2 cellular contexts compared by ENCODE assay signal in genomic region chr6:53320964-53321363, GRCh38.
TF ChIP-seq lines count a peak whose summit lies in the region.

No MANE protein-coding gene starts in this region.

TF ChIP-seq in K562, 482 proteins besides CTCF, POLR2A, EP300 and RAD21:
- TF ChIP-seq CEBPB (tag; IDR thresholded peaks at IDR 0.05) (peak; percentile 71), TGIF2 (CRISPR knock-in tag; IDR thresholded peaks at IDR 0.05) (no peak), HDAC1 (IDR thresholded peaks at IDR 0.05) (no peak), CBX3 (IDR thresholded peaks at IDR 0.05; ENCODE audit: borderline replicate concordance in 1 of 2, low read length in 2 of 2) (0 out of 3 replicates have a peak, but pooled peaks of 1 of the 2 experiments have one; percentile 17), ZNF57 (CRISPR knock-in tag; IDR thresholded peaks at IDR 0.05) (no peak), STAT6 (CRISPR knock-in tag; IDR thresholded peaks at IDR 0.05) (no peak), CCAR2 (IDR thresholded peaks at IDR 0.05; ENCODE audit: low read depth, low read length) (no peak), USF2 (CRISPR knock-in tag; IDR thresholded peaks at IDR 0.05) (no peak), ID3 (CRISPR knock-in tag; IDR thresholded peaks at IDR 0.05) (no peak), ID3 (tag; IDR thresholded peaks at IDR 0.05) (no peak), PTTG1 (tag; IDR thresholded peaks at IDR 0.05; ENCODE audit: low read depth) (no peak), TRIM24 (IDR thresholded peaks at IDR 0.05) (peak in 1 of 2 experiments; percentile 62; a peak in 2 of 4 replicates), ARID4B (CRISPR knock-in tag; IDR thresholded peaks at IDR 0.05) (no peak), CEBPG (CRISPR knock-in tag; IDR thresholded peaks at IDR 0.05) (peak; percentile 46; the same call in 1 of the 2 replicates), CEBPG (tag; conservative IDR thresholded peaks at IDR 0.05 in 1 of 2, IDR thresholded peaks at IDR 0.05 in 1 of 2) (no peak), ZNF561 (CRISPR knock-in tag; conservative IDR thresholded peaks at IDR 0.05) (no peak), ZNF668 (CRISPR knock-in tag; IDR thresholded peaks at IDR 0.05) (no peak)

TF ChIP-seq in HepG2, 621 proteins besides CTCF, POLR2A, EP300 and RAD21:
- TF ChIP-seq ZNF317 (CRISPR knock-in tag; IDR thresholded peaks at IDR 0.05): peak; percentile 96
- TF ChIP-seq CEBPB (IDR thresholded peaks at IDR 0.05; ENCODE audit: borderline replicate concordance, low read depth, low read length): peak; percentile 76; the same call in 1 of the 2 replicates
- TF ChIP-seq TAF1 (CRISPR knock-in tag; IDR thresholded peaks at IDR 0.05): no peak
- TF ChIP-seq ZNF652 (CRISPR knock-in tag; IDR thresholded peaks at IDR 0.05; ENCODE audit: borderline replicate concordance, low read depth): peak; percentile 82
- no peak for TF ChIP-seq ZNF749 (CRISPR knock-in tag; IDR thresholded peaks at IDR 0.05; ENCODE audit: borderline replicate concordance)
- no peak for TF ChIP-seq THRA (CRISPR knock-in tag; IDR thresholded peaks at IDR 0.05; ENCODE audit: borderline replicate concordance)
- TF ChIP-seq YY1 (IDR thresholded peaks at IDR 0.05; ENCODE audit: insufficient read depth, insufficient replicate concordance, low read depth, low read length): no peak
- no peak for TF ChIP-seq ZNF788 (CRISPR knock-in tag; IDR thresholded peaks at IDR 0.05; ENCODE audit: borderline replicate concordance)
- peak; percentile 42; the same call in 1 of the 2 replicates for TF ChIP-seq NR2F6 (IDR thresholded peaks at IDR 0.05)
- TF ChIP-seq NR2F6 (CRISPR knock-in tag; IDR thresholded peaks at IDR 0.05): no peak
- no peak for TF ChIP-seq ZNF639 (CRISPR knock-in tag; conservative IDR thresholded peaks at IDR 0.05)
- no peak for TF ChIP-seq KDM5A (IDR thresholded peaks at IDR 0.05; ENCODE audit: borderline replicate concordance, low read length)
- TF ChIP-seq REPIN1 (CRISPR knock-in tag; IDR thresholded peaks at IDR 0.05; ENCODE audit: borderline replicate concordance, low read depth): 0 out of 2 replicates have a peak, but pooled peaks have one; percentile 45
- no peak for TF ChIP-seq BCL3 (CRISPR knock-in tag; IDR thresholded peaks at IDR 0.05)
- TF ChIP-seq TEAD3 (CRISPR knock-in tag; optimal IDR thresholded peaks at IDR 0.05; ENCODE audit: borderline replicate concordance): peak; percentile 34
- TF ChIP-seq SNAPC4 (CRISPR knock-in tag; IDR thresholded peaks at IDR 0.05): no peak
- no peak for TF ChIP-seq ONECUT2 (CRISPR knock-in tag; IDR thresholded peaks at IDR 0.05)
- peak; percentile 76 for TF ChIP-seq CEBPG (CRISPR knock-in tag; IDR thresholded peaks at IDR 0.05)
- no peak for TF ChIP-seq JUND (CRISPR knock-in tag; IDR thresholded peaks at IDR 0.05)
- no peak for TF ChIP-seq RARA (CRISPR knock-in tag; IDR thresholded peaks at IDR 0.05)
- TF ChIP-seq RFX5 (IDR thresholded peaks at IDR 0.05; ENCODE audit: low read depth, low read length): no peak
- 0 out of 2 replicates have a peak, but pooled peaks have one; percentile 29 for TF ChIP-seq ZMYM4 (CRISPR knock-in tag; IDR thresholded peaks at IDR 0.05)
- no peak for TF ChIP-seq ZEB1 (IDR thresholded peaks at IDR 0.05; ENCODE audit: insufficient replicate concordance, low read depth)
- no peak for TF ChIP-seq ZNF580 (CRISPR knock-in tag; IDR thresholded peaks at IDR 0.05; ENCODE audit: borderline replicate concordance, low read depth)
- no peak for TF ChIP-seq ZNF83 (CRISPR knock-in tag; IDR thresholded peaks at IDR 0.05; ENCODE audit: borderline replicate concordance)
- no peak for TF ChIP-seq XBP1 (CRISPR knock-in tag; IDR thresholded peaks at IDR 0.05)
- TF ChIP-seq ZNF605 (CRISPR knock-in tag; IDR thresholded peaks at IDR 0.05): no peak
- TF ChIP-seq ZNF362 (CRISPR knock-in tag; IDR thresholded peaks at IDR 0.05; ENCODE audit: borderline replicate concordance): no peak
- no peak for TF ChIP-seq PAXIP1 (CRISPR knock-in tag; conservative IDR thresholded peaks at IDR 0.05)
- no peak for TF ChIP-seq ZNF782 (CRISPR knock-in tag; IDR thresholded peaks at IDR 0.05; ENCODE audit: borderline replicate concordance)
- TF ChIP-seq ZFP62 (CRISPR knock-in tag; IDR thresholded peaks at IDR 0.05): no peak
- TF ChIP-seq ZNF263 (CRISPR knock-in tag; IDR thresholded peaks at IDR 0.05): no peak
